ENCODE assay signal across 9 cellular contexts in genomic region chr4:15755321-15755750, GRCh38. TPM values are rescaled to one million over a fixed set of nuclear protein-coding genes. Genes with fewer than 3 reads are reported as not detected.
DNase-seq lines count a peak whose midpoint lies in the region; ATAC-seq, FAIRE-seq and TF ChIP-seq lines count a peak whose summit lies in the region.
"Had no signal": no experiment of that assay in that cellular context is flagged by ENCODE, and none has a peak within 500 bp of the region (broad histone marks: within the 10 kb centered on the region; RNA-seq: fewer than 3 reads in every experiment).

No MANE protein-coding gene starts in this region.

- intact Hi-C loops in natural killer cell (cut with micrococcal nuclease): loop anchor here (5.0 to 10.0 kb wide), 2 partner anchors 751 to 1822 kb away; partner anchors contain the start of genes CPEB2 and LAP3

- H3K27ac ChIP-seq in mesendoderm (ENCODE audit: low read depth, low read length): no peak overlapping the region
- no peak overlapping the region for H3K27ac ChIP-seq in substantia nigra (ENCODE audit: low read depth, low read length, poor library complexity, severe bottlenecking)

- DNase-seq in GM18507 (ENCODE audit: extremely low spot score, insufficient read length, low read depth) (no peak), natural killer cell (no peak), mesendoderm (no peak), occipital lobe (lab: John Stamatoyannopoulos, UW) (no peak), substantia nigra (lab: John Stamatoyannopoulos, UW) (no peak)
- DNase-seq: hippocampal formation had no signal

- peaks cover 38% of the 10 kb centered on the region for H3K4me1 ChIP-seq in Loucy (ENCODE audit: insufficient read depth, low read length, poor library complexity, severe bottlenecking)
- H3K4me1 ChIP-seq in mesendoderm (ENCODE audit: control insufficient read depth, low read depth, low read length): no peaks in the 10 kb centered on the region

- no peak overlapping the region for H2AK5ac ChIP-seq in mesendoderm (ENCODE audit: low read length)

- H4K5ac ChIP-seq in mesendoderm (ENCODE audit: low read length): no peak overlapping the region

- H3K36me3 ChIP-seq in Loucy (ENCODE audit: insufficient read depth, low read length) (no peaks in the 10 kb centered on the region), mesendoderm (ENCODE audit: control insufficient read depth, insufficient read depth, low read length) (no peaks in the 10 kb centered on the region)

- H2BK120ac ChIP-seq in mesendoderm (ENCODE audit: low read depth, low read length): no peak overlapping the region

- no peaks in the 10 kb centered on the region for H3K9me3 ChIP-seq in Loucy (ENCODE audit: insufficient read depth, low read depth, low read length)

- TF ChIP-seq CTCF in Loucy (conservative IDR thresholded peaks at IDR 0.05; ENCODE audit: low read length) (no peak), natural killer cell (IDR thresholded peaks at IDR 0.05) (no peak)

- FAIRE-seq in GM18507 (lab: Jason Lieb, UNC): peak; percentile 49

- WGBS in mesendoderm (ENCODE audit: extremely low coverage, insufficient coverage, low lambda C conversion rate): no CpG with 5 or more reads among the region's 4 CpGs

- H4K20me1 ChIP-seq in Loucy (ENCODE audit: insufficient read depth, low read length, poor library complexity, severe bottlenecking): no peaks in the 10 kb centered on the region

- H3K4me2 ChIP-seq in Loucy (ENCODE audit: low read depth, low read length, poor library complexity, severe bottlenecking): peak overlapping the region; percentile 89
- no peak overlapping the region for H3K4me2 ChIP-seq in mesendoderm (ENCODE audit: low read length)

- H2AFZ ChIP-seq in Loucy (ENCODE audit: low read length): no peak overlapping the region

- H3K4ac ChIP-seq in mesendoderm (ENCODE audit: low read depth, low read length): no peak overlapping the region

- H3K18ac ChIP-seq in mesendoderm (ENCODE audit: low read length): no peak overlapping the region

- H3K36me3 Mint-ChIP-seq in activated T-helper 17 cell treated with anti-CD3 and anti-CD28 coated beads, Interleukin-2, amount 50 U/mL, for 72 hours (ENCODE audit: low read depth): peaks cover 12% of the 10 kb centered on the region
- no peaks in the 10 kb centered on the region for H3K36me3 Mint-ChIP-seq in natural killer cell

- H3K23ac ChIP-seq in mesendoderm (ENCODE audit: low read length): no peak overlapping the region

- peak overlapping the region; percentile 75 for H3K9ac ChIP-seq in Loucy (ENCODE audit: low read depth, low read length, poor library complexity, severe bottlenecking)
- H3K9ac ChIP-seq in mesendoderm (ENCODE audit: low read length): no peak overlapping the region

- H3K56ac ChIP-seq in mesendoderm (ENCODE audit: low read length): no peak overlapping the region

- H2BK15ac ChIP-seq in mesendoderm (replicated peaks; ENCODE audit: low read depth): no peak overlapping the region

- peak overlapping the region; percentile 65 for H3K27ac Mint-ChIP-seq in activated T-helper 17 cell treated with anti-CD3 and anti-CD28 coated beads, Interleukin-2, amount 50 U/mL, for 72 hours
- peak overlapping the region; percentile 79 to 88 for H3K27ac Mint-ChIP-seq in natural killer cell

- H3K27me3 ChIP-seq in Loucy (ENCODE audit: insufficient read depth, low read length, poor library complexity, severe bottlenecking) (no peaks in the 10 kb centered on the region), mesendoderm (ENCODE audit: insufficient read depth, low read length, poor library complexity) (no peaks in the 10 kb centered on the region)

- H3K79me1 ChIP-seq in mesendoderm (ENCODE audit: low read length): no peaks in the 10 kb centered on the region

- no peaks in the 10 kb centered on the region for H3K9me2 ChIP-seq in Loucy (replicated peaks; ENCODE audit: low read depth, low read length)

- no peaks in the 10 kb centered on the region for H3K27me3 Mint-ChIP-seq in activated T-helper 17 cell treated with anti-CD3 and anti-CD28 coated beads, Interleukin-2, amount 50 U/mL, for 72 hours
- H3K27me3 Mint-ChIP-seq in natural killer cell (ENCODE audit: low read depth in 2 of 2): peaks cover 0 to 4% of the 10 kb centered on the region in 2 donors

- no peak overlapping the region for H2BK5ac ChIP-seq in mesendoderm (ENCODE audit: low read length)

- peak; percentile 62 for ATAC-seq in activated T-helper 17 cell treated with anti-CD3 and anti-CD28 coated beads, Interleukin-2, amount 50 U/mL, for 72 hours (replicated peaks)
- ATAC-seq in natural killer cell (no peak), HG03025 (IDR thresholded peaks at IDR 0.05; ENCODE audit: low FRiP score, unreplicated experiment) (no peak)

- H3K79me2 ChIP-seq in Loucy (ENCODE audit: insufficient read depth, low read length): no peaks in the 10 kb centered on the region
- H3K79me2 ChIP-seq in mesendoderm (ENCODE audit: control insufficient read depth, insufficient read depth, low read length): no peaks in the 10 kb centered on the region

- H3F3A ChIP-seq in Loucy (ENCODE audit: low read depth): peaks cover 12% of the 10 kb centered on the region

- peak overlapping the region; percentile 65 for H3K4me3 Mint-ChIP-seq in activated T-helper 17 cell treated with anti-CD3 and anti-CD28 coated beads, Interleukin-2, amount 50 U/mL, for 72 hours
- H3K4me3 Mint-ChIP-seq in natural killer cell: peak overlapping the region; percentile 90

- no peak overlapping the region for H4K8ac ChIP-seq in mesendoderm (ENCODE audit: low read depth, low read length)

- no peaks in the 10 kb centered on the region for H3K9me3 Mint-ChIP-seq in activated T-helper 17 cell treated with anti-CD3 and anti-CD28 coated beads, Interleukin-2, amount 50 U/mL, for 72 hours
- H3K9me3 Mint-ChIP-seq in natural killer cell: peaks cover 0 to 2% of the 10 kb centered on the region in 2 donors

- H3K4me3 ChIP-seq in Loucy (ENCODE audit: low read length, poor library complexity, severe bottlenecking): peak overlapping the region; percentile 70
- H3K4me3 ChIP-seq in mesendoderm (ENCODE audit: low read length): no peak overlapping the region

- peaks cover 37% of the 10 kb centered on the region for H3K4me1 Mint-ChIP-seq in activated T-helper 17 cell treated with anti-CD3 and anti-CD28 coated beads, Interleukin-2, amount 50 U/mL, for 72 hours
- H3K4me1 Mint-ChIP-seq in natural killer cell: peaks cover 48 to 49% of the 10 kb centered on the region in 2 donors

RNA-seq across cellular contexts. Expression of gene CD38, which starts 22.8 kb away (rescaled TPM):
- 1 to 10 TPM; 3.0 to 3.9 TPM for total RNA-seq in activated T-helper 17 cell treated with anti-CD3 and anti-CD28 coated beads, Interleukin-2, amount 50 U/mL, for 72 hours
- total RNA-seq in natural killer cell (100 to 1,000 TPM in 1 of 3 donors, 10 to 100 TPM in 2; 91.8 to 124 (median 98.8) TPM), occipital lobe (6.1 TPM)
- 0.10 TPM for polyA plus RNA-seq in mesendoderm (2013, experiment 1 of 2)
- polyA plus RNA-seq in mesendoderm (2013, experiment 2 of 2): 0.10 TPM

RNA-seq across cellular contexts. Expression of gene BST1, which starts 52.5 kb away (rescaled TPM):
- total RNA-seq in activated T-helper 17 cell treated with anti-CD3 and anti-CD28 coated beads, Interleukin-2, amount 50 U/mL, for 72 hours: under 1 TPM; 0.32 to 0.58 TPM
- 1 to 10 TPM; 1.8 to 6.4 (median 2.2) TPM for total RNA-seq in natural killer cell
- polyA plus RNA-seq in mesendoderm (2013, experiment 1 of 2): 0.37 TPM
- polyA plus RNA-seq in mesendoderm (2013, experiment 2 of 2): 0.35 TPM
- 2.8 TPM for total RNA-seq in occipital lobe

Comparison
In these comparisons a context has a peak if more than half of its experiments do, and no peak if none do; other contexts are left out.
1. RNA of gene CD38, which starts 22.8 kb away (total RNA-seq): 91.8 to 124 TPM in natural killer cell; 6.1 TPM in occipital lobe (single experiment) and 3.0 to 3.9 TPM in activated T-helper 17 cell treated with anti-CD3 and anti-CD28 coated beads, Interleukin-2, amount 50 U/mL, for 72 hours; every median in the first group is over 10 times any median in the second.